Comparison of ENCODE assay signal across 15 cellular contexts in genomic region chr21:35504277-35504676, GRCh38.
A peak's percentile ranks its signal among the peaks of the same experiment; 100 is the strongest.
DNase-seq lines count a peak whose midpoint lies in the region; ATAC-seq and TF ChIP-seq lines count a peak whose summit lies in the region.
"Had no signal": no experiment of that assay in that cellular context is flagged by ENCODE, and none has a peak within 500 bp of the region (broad histone marks: within the 10 kb centered on the region; RNA-seq: fewer than 3 reads in every experiment).

No MANE protein-coding gene starts in this region.

- H3K9ac ChIP-seq in mammary epithelial cell (ENCODE audit: insufficient read depth, low read length): no peak overlapping the region

- no peak for DNase-seq in activated naive CD4-positive, alpha-beta T cell (lab: John Stamatoyannopoulos, UW)
- DNase-seq in SJCRH30 (no peak), head of caudate nucleus (peak in 30 of 42 donors; percentile 20 to 80 (median 43)), upper lobe of right lung (no peak), cerebellum (ENCODE audit: low spot score) (no peak), NCI-H226 (no peak), mammary epithelial cell (no peak)
- DNase-seq: Calu3; kidney; midbrain; NCI-H1694; NCI-H345; stimulated activated CD4-positive, alpha-beta T cell treated with anti-CD3 and anti-CD28 coated beads, Interleukin-4, amount 100 ng/mL, for 1 hour had no signal

- peaks cover 29% of the 10 kb centered on the region for H3K4me1 ChIP-seq in SJCRH30
- H3K4me1 ChIP-seq in upper lobe of right lung: peaks cover 12% of the 10 kb centered on the region
- H3K4me1 ChIP-seq in mammary epithelial cell (ENCODE audit: insufficient read depth, low read length): peaks cover 5% of the 10 kb centered on the region

- H3K4me3 ChIP-seq in SJCRH30 (no peak overlapping the region), upper lobe of right lung (no peak overlapping the region), mammary epithelial cell (replicated peaks in 1 of 3; ENCODE audit: insufficient read depth in 1 of 3, low read depth in 2 of 3, low read length in 3 of 3) (no peak overlapping the region)
- H3K4me3 ChIP-seq: vagina had no signal

- no peak for TF ChIP-seq CTCF in upper lobe of right lung (IDR thresholded peaks at IDR 0.05)
- no peak for TF ChIP-seq CTCF in mammary epithelial cell (conservative IDR thresholded peaks at IDR 0.05 in 1 of 2, IDR thresholded peaks at IDR 0.05 in 1 of 2; ENCODE audit: extremely low read depth in 1 of 2, insufficient read depth in 1 of 2, low read depth in 1 of 2, low read length in 2 of 2)

- no peaks in the 10 kb centered on the region for H4K20me1 ChIP-seq in mammary epithelial cell (ENCODE audit: insufficient read depth, low read length)

- no TSS peak for BruUV-seq in mammary epithelial cell (replicated peaks; lab: Mats Ljungman, UMichigan)

- no peaks in the 10 kb centered on the region for H3K9me3 Mint-ChIP-seq in activated naive CD4-positive, alpha-beta T cell treated with anti-CD3 and anti-CD28 coated beads, Interleukin-2, amount 50 U/mL, for 24 hours

- peak overlapping the region; percentile 59 for H3K27ac ChIP-seq in SJCRH30
- H3K27ac ChIP-seq in upper lobe of right lung: peak overlapping the region; percentile 18
- no peak overlapping the region for H3K27ac ChIP-seq in mammary epithelial cell (ENCODE audit: insufficient read depth, low read depth, low read length)
- H3K27ac ChIP-seq: vagina had no signal

- no peaks in the 10 kb centered on the region for H3K79me2 ChIP-seq in mammary epithelial cell (ENCODE audit: insufficient read depth, low read length)

- H3K4me3 Mint-ChIP-seq in activated naive CD4-positive, alpha-beta T cell treated with anti-CD3 and anti-CD28 coated beads, Interleukin-2, amount 50 U/mL, for 24 hours: no peak overlapping the region

- H3K4me1 Mint-ChIP-seq in activated naive CD4-positive, alpha-beta T cell treated with anti-CD3 and anti-CD28 coated beads, Interleukin-2, amount 50 U/mL, for 24 hours: peaks cover 77% of the 10 kb centered on the region

- H2AFZ ChIP-seq in mammary epithelial cell (ENCODE audit: low read depth, low read length): no peak overlapping the region

- intact Hi-C loops in head of caudate nucleus (cut with DNase I): no loop called here
- intact Hi-C loops in upper lobe of right lung (cut with DNase I): no loop called here
- intact Hi-C loops in mammary epithelial cell (cut with micrococcal nuclease): no loop called here

- H3K27me3 ChIP-seq in SJCRH30 (no peaks in the 10 kb centered on the region), upper lobe of right lung (no peaks in the 10 kb centered on the region), mammary epithelial cell (ENCODE audit: insufficient read depth, low read length) (no peaks in the 10 kb centered on the region)
- H3K27me3 ChIP-seq: vagina had no signal

- dilution Hi-C loops in mammary epithelial cell (cut with HindIII; ENCODE audit: low sequenced_read_pairs): no loop called here

- CTCF ChIA-PET in mammary epithelial cell (lab: Charles Lee; ENCODE audit: low non-redundant PET): interaction anchor here (0.5 kb wide), 1 partner anchor 106 kb away, joined by 3 read pairs; no protein-coding TSS in a partner anchor

- no peaks in the 10 kb centered on the region for H3K36me3 ChIP-seq in SJCRH30
- no peaks in the 10 kb centered on the region for H3K36me3 ChIP-seq in upper lobe of right lung
- H3K36me3 ChIP-seq in mammary epithelial cell (ENCODE audit: insufficient read depth, low read length): no peaks in the 10 kb centered on the region
- H3K36me3 ChIP-seq: vagina had no signal

- no peaks in the 10 kb centered on the region for H3K27me3 Mint-ChIP-seq in activated naive CD4-positive, alpha-beta T cell treated with anti-CD3 and anti-CD28 coated beads, Interleukin-2, amount 50 U/mL, for 24 hours

- H3K36me3 Mint-ChIP-seq in activated naive CD4-positive, alpha-beta T cell treated with anti-CD3 and anti-CD28 coated beads, Interleukin-2, amount 50 U/mL, for 24 hours: peaks cover 3% of the 10 kb centered on the region

- 35% methylated on average over 6 of the region's 6 CpGs for WGBS in mammary epithelial cell (ENCODE audit: low coverage, missing lambda C conversion rate)

- ATAC-seq in upper lobe of right lung: no peak

- H3K9me3 ChIP-seq in SJCRH30 (replicated peaks) (peaks cover 4% of the 10 kb centered on the region; the same call in 1 of the 2 replicates), upper lobe of right lung (no peaks in the 10 kb centered on the region), mammary epithelial cell (replicated peaks; ENCODE audit: insufficient read depth, low read length) (no peaks in the 10 kb centered on the region)
- H3K9me3 ChIP-seq: vagina had no signal

- in situ Hi-C loops in mammary epithelial cell (cut with MboI; ENCODE audit: low sequenced_read_pairs in 2 of 2): no loop called here

- peak overlapping the region; percentile 94 for H3K27ac Mint-ChIP-seq in activated naive CD4-positive, alpha-beta T cell treated with anti-CD3 and anti-CD28 coated beads, Interleukin-2, amount 50 U/mL, for 24 hours

- no peak overlapping the region for H3K4me2 ChIP-seq in mammary epithelial cell (ENCODE audit: insufficient read depth, low read depth, low read length)

Comparison
In these comparisons a context has a peak if more than half of its experiments do, and no peak if none do; other contexts are left out.
1. DNase-seq: peak in head of caudate nucleus (30 of 42); none in activated naive CD4-positive, alpha-beta T cell (0 of 4), SJCRH30 (0 of 2), upper lobe of right lung (single experiment), cerebellum (single experiment), NCI-H226 (single experiment) and mammary epithelial cell (single experiment).